21 cellular contexts compared by ENCODE assay signal in the genomic region with DNA sequence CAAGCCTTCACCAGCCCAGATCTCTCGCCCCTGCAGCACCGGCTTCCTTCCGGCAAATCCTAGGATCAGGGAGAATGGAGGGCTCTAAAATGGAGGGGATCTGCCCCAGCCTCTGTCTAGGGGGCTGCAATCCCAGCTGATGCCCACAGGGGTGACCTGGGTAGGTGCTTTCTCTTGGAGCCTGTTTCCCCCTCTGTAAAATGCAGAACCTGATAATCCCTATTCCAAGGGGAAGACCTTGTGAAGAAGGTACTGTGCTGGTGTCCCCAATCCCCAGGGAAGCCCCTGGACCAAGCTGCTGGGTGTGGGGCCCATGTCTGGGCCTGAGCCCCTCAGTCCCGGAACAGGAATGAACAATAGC. TPM values are rescaled to one million over a fixed set of nuclear protein-coding genes. Genes with fewer than 3 reads are reported as not detected.
A peak's percentile ranks its signal among the peaks of the same experiment; 100 is the strongest.
DNase-seq lines count a peak whose midpoint lies in the region; ATAC-seq, FAIRE-seq and TF ChIP-seq lines count a peak whose summit lies in the region.
"Had no signal": no experiment of that assay in that cellular context is flagged by ENCODE, and none has a peak within 500 bp of the region (broad histone marks: within the 10 kb centered on the region; RNA-seq: fewer than 3 reads in every experiment).

No MANE protein-coding gene starts in this region.

- no peak for TF ChIP-seq EP300 in H1 (IDR thresholded peaks at IDR 0.05; ENCODE audit: borderline replicate concordance in 1 of 2, low read depth in 2 of 2, low read length in 2 of 2)

- peak overlapping the region; percentile 50; the same call in 1 of the 2 replicates for H2BK12ac ChIP-seq in H1 (ENCODE audit: low read depth, low read length)

- H3K9me3 ChIP-seq in Loucy (ENCODE audit: insufficient read depth, low read depth, low read length) (no peaks in the 10 kb centered on the region), H1 (ENCODE audit: insufficient read depth in 2 of 2, low read depth in 1 of 2, low read length in 1 of 2) (no peaks in the 10 kb centered on the region)
- H3K9me3 ChIP-seq: esophagus muscularis mucosa, upper lobe of left lung had no signal

- peak overlapping the region; percentile 35; the same call in 1 of the 2 replicates for H4K8ac ChIP-seq in H1 (ENCODE audit: extremely low read depth, insufficient read depth, low read length)

- no peak for DNase-seq in GM12865 (ENCODE audit: low read depth)
- DNase-seq in H1 (ENCODE audit: low read depth in 1 of 2, low spot score in 2 of 2), result no peak
- DNase-seq in stimulated activated naive B cell treated with anti-CD40 and anti-IgM and Interleukin-4, amounts not matched to agents 10 μg/mL and 1 μg/mL and 100 μg/mL, for 72 hours, result no peak
- no peak for DNase-seq in osteocyte (ENCODE audit: extremely low spot score, unreplicated experiment)
- DNase-seq in G401 (ENCODE audit: low spot score), result no peak
- DNase-seq: activated naive CD4-positive, alpha-beta T cell; activated T-cell treated with anti-CD3 and anti-CD28 coated beads, Interleukin-2, amount 50 U/mL, for 24 hours; effector memory CD4-positive, alpha-beta T cell; HCEC 1CT; mammary epithelial cell; NCI-H1105 treated with DMSO at 0.1 percent for 48 hours; NCI-H2081 treated with DMSO at 0.1 percent for 48 hours; RPMI8226; stimulated activated naive CD8-positive, alpha-beta T cell treated with anti-CD3 and anti-CD28 coated beads, Interleukin-15, Interleukin-2, amounts not matched to agents 100 U/mL and 50 U/mL, for 24 hours; T1000 had no signal

- H3K27ac ChIP-seq in H1 (ENCODE audit: low read depth, low read length), result no peak overlapping the region
- H3K27ac ChIP-seq: esophagus muscularis mucosa, SK-N-MC had no signal

- in situ Hi-C loops in G401 (cut with HindIII; ENCODE audit: low sequenced_read_pairs), result loop anchor here (5.0 kb wide), 1 partner anchor 201 kb away; no protein-coding TSS in a partner anchor

- H3K4me2 ChIP-seq in Loucy (ENCODE audit: low read depth, low read length, poor library complexity, severe bottlenecking) (peak overlapping the region; percentile 92), H1 (ENCODE audit: insufficient read depth in 1 of 2, low read depth in 2 of 2, low read length in 2 of 2) (no peak overlapping the region)

- peaks cover 89% of the 10 kb centered on the region for H3K79me2 ChIP-seq in Loucy (ENCODE audit: insufficient read depth, low read length)
- H3K79me2 ChIP-seq in H1 (ENCODE audit: control insufficient read depth in 1 of 2, insufficient read depth in 2 of 2, low read length in 2 of 2), result no peaks in the 10 kb centered on the region

- TF ChIP-seq CTCF in GM12865 (IDR thresholded peaks at IDR 0.05; ENCODE audit: insufficient read depth, low read depth, low read length, missing control alignments) (peak; percentile 7), Loucy (conservative IDR thresholded peaks at IDR 0.05; ENCODE audit: low read length) (peak; percentile 54), H1 (IDR thresholded peaks at IDR 0.05; ENCODE audit: control extremely low read depth in 1 of 3, insufficient read depth in 1 of 3, low read depth in 1 of 3, low read length in 3 of 3) (peak in 2 of 3 experiments; percentile 9 to 29; a peak in 3 of 4 replicates), osteocyte (IDR thresholded peaks at IDR 0.05) (no peak)

- H3K27me3 ChIP-seq in Loucy (ENCODE audit: insufficient read depth, low read length, poor library complexity, severe bottlenecking) (peaks cover 6% of the 10 kb centered on the region), H1 (replicated peaks in 1 of 4; ENCODE audit: control insufficient read depth in 3 of 4, extremely low read depth in 1 of 4, insufficient read depth in 3 of 4, low read length in 3 of 4) (peaks cover 0 to 12% (median 3%) of the 10 kb centered on the region in 4 experiments; a peak in 5 of 7 replicates)

- H3K27me3 Mint-ChIP-seq in stimulated activated naive B cell treated with anti-CD40 and anti-IgM and Interleukin-4, amounts not matched to agents 10 μg/mL and 1 μg/mL and 100 μg/mL, for 72 hours, result peaks cover 68 to 87% of the 10 kb centered on the region in 2 donors
- peaks cover 4% of the 10 kb centered on the region for H3K27me3 Mint-ChIP-seq in osteocyte (ENCODE audit: unreplicated experiment)

- POLR2A ChIA-PET in H1 (lab: Charles Lee; ENCODE audit: partially characterized antibody), result interaction anchor here (0.5 to 1.5 kb wide), 4 partner anchors 10 to 65 kb away, joined by 3 to 5 read pairs (median 4); no protein-coding TSS in a partner anchor

- H3K14ac ChIP-seq in H1 (ENCODE audit: insufficient read length), result no peak overlapping the region

- no peak overlapping the region for H3K23ac ChIP-seq in H1 (ENCODE audit: insufficient read length)

- WGBS in H1 (ENCODE audit: extremely low coverage in 1 of 2, insufficient coverage in 1 of 2, insufficient read length in 1 of 2, insufficient replicate concordance in 2 of 2, low coverage in 1 of 2, low lambda C conversion rate in 2 of 2, missing lambda C conversion rate in 1 of 2), 2 experiments, result 95% methylated on average over 4 of the region's 4 CpGs; no CpG with 5 or more reads in 1 of the 2 experiments

- H3K9ac ChIP-seq in Loucy (ENCODE audit: low read depth, low read length, poor library complexity, severe bottlenecking), result peak overlapping the region; percentile 100
- no peak overlapping the region for H3K9ac ChIP-seq in H1 (replicated peaks in 1 of 4; ENCODE audit: extremely low read depth in 1 of 4, low read depth in 3 of 4, low read length in 3 of 4)

- TF ChIP-seq POLR2A in H1 (IDR thresholded peaks at IDR 0.05; ENCODE audit: control extremely low read depth in 1 of 2, low read depth in 2 of 2, low read length in 2 of 2), result no peak

- H2AK5ac ChIP-seq in H1 (ENCODE audit: low read depth, low read length), result no peak overlapping the region

- no peak overlapping the region for H4K91ac ChIP-seq in H1 (replicated peaks; ENCODE audit: insufficient read length, low read length)

- FAIRE-seq in H1 (lab: Jason Lieb, UNC), result no peak

- no peaks in the 10 kb centered on the region for H3K36me3 Mint-ChIP-seq in stimulated activated naive B cell treated with anti-CD40 and anti-IgM and Interleukin-4, amounts not matched to agents 10 μg/mL and 1 μg/mL and 100 μg/mL, for 72 hours
- no peaks in the 10 kb centered on the region for H3K36me3 Mint-ChIP-seq in osteocyte (ENCODE audit: unreplicated experiment)

- TF ChIP-seq RAD21 in H1 (IDR thresholded peaks at IDR 0.05 in 1 of 2, conservative IDR thresholded peaks at IDR 0.05 in 1 of 2; ENCODE audit: low read depth in 2 of 2, low read length in 2 of 2), result no peak; a peak in 1 of 4 replicates

- H3K4me1 Mint-ChIP-seq in stimulated activated naive B cell treated with anti-CD40 and anti-IgM and Interleukin-4, amounts not matched to agents 10 μg/mL and 1 μg/mL and 100 μg/mL, for 72 hours, result peaks cover 20 to 36% of the 10 kb centered on the region in 2 donors
- H3K4me1 Mint-ChIP-seq in osteocyte (ENCODE audit: unreplicated experiment), result peaks cover 3% of the 10 kb centered on the region

- H2BK15ac ChIP-seq in H1 (ENCODE audit: low read length), result no peak overlapping the region

- peaks cover 4% of the 10 kb centered on the region; the same call in 1 of the 2 replicates for H3K23me2 ChIP-seq in H1 (ENCODE audit: low read depth, low read length)

- peak overlapping the region; percentile 48; the same call in 1 of the 2 replicates for H3K18ac ChIP-seq in H1 (ENCODE audit: extremely low read depth, low read length)

- H3K79me1 ChIP-seq in H1 (ENCODE audit: low read depth, low read length), result peaks cover 5% of the 10 kb centered on the region

- H3F3A ChIP-seq in Loucy (ENCODE audit: low read depth), result peaks cover 20% of the 10 kb centered on the region

- H4K5ac ChIP-seq in H1 (ENCODE audit: insufficient read length, low read depth, low read length), result no peak overlapping the region

- H2AFZ ChIP-seq in Loucy (ENCODE audit: low read length) (no peak overlapping the region), H1 (ENCODE audit: low read length) (no peak overlapping the region)

- no peak overlapping the region for H2BK120ac ChIP-seq in H1 (replicated peaks; ENCODE audit: low read depth, low read length)

- no peak overlapping the region for H3K4me3 Mint-ChIP-seq in stimulated activated naive B cell treated with anti-CD40 and anti-IgM and Interleukin-4, amounts not matched to agents 10 μg/mL and 1 μg/mL and 100 μg/mL, for 72 hours
- no peak overlapping the region for H3K4me3 Mint-ChIP-seq in osteocyte (ENCODE audit: unreplicated experiment)
- H3K4me3 Mint-ChIP-seq: activated T-cell treated with anti-CD3 and anti-CD28 coated beads, Interleukin-2, amount 50 U/mL, for 24 hours had no signal

- no peak overlapping the region for H3K27ac Mint-ChIP-seq in stimulated activated naive B cell treated with anti-CD40 and anti-IgM and Interleukin-4, amounts not matched to agents 10 μg/mL and 1 μg/mL and 100 μg/mL, for 72 hours
- no peak overlapping the region for H3K27ac Mint-ChIP-seq in osteocyte (ENCODE audit: unreplicated experiment)
- H3K27ac Mint-ChIP-seq: activated T-cell treated with anti-CD3 and anti-CD28 coated beads, Interleukin-2, amount 50 U/mL, for 24 hours had no signal

- CTCF ChIA-PET in H1 (lab: Charles Lee; ENCODE audit: partially characterized antibody), result interaction anchor here (0.8 to 3.2 kb wide), 10 partner anchors 9 to 109 kb away, joined by 3 to 20 read pairs (median 4); no protein-coding TSS in a partner anchor

- H4K20me1 ChIP-seq in Loucy (ENCODE audit: insufficient read depth, low read length, poor library complexity, severe bottlenecking), result peaks cover 44% of the 10 kb centered on the region
- peaks cover 0 to 3% of the 10 kb centered on the region in 2 experiments for H4K20me1 ChIP-seq in H1 (replicated peaks in 1 of 2; ENCODE audit: control insufficient read depth in 1 of 2, insufficient read depth in 2 of 2, low read length in 2 of 2)

- H3K4me1 ChIP-seq in Loucy (ENCODE audit: insufficient read depth, low read length, poor library complexity, severe bottlenecking) (peaks cover 71% of the 10 kb centered on the region), H1 (replicated peaks in 1 of 4; ENCODE audit: control insufficient read depth in 3 of 4, insufficient read depth in 4 of 4, low read length in 3 of 4) (peaks cover 3 to 18% (median 5%) of the 10 kb centered on the region in 4 experiments)

- H3K36me3 ChIP-seq in Loucy (ENCODE audit: insufficient read depth, low read length) (peaks cover 14% of the 10 kb centered on the region; the same call in 1 of the 2 replicates), H1 (ENCODE audit: control insufficient read depth in 2 of 4, insufficient read depth in 4 of 4, low read length in 3 of 4) (no peaks in the 10 kb centered on the region)
- H3K36me3 ChIP-seq: esophagus muscularis mucosa, upper lobe of left lung had no signal

- ATAC-seq in stimulated activated naive B cell treated with anti-CD40 and anti-IgM and Interleukin-4, amounts not matched to agents 10 μg/mL and 1 μg/mL and 100 μg/mL, for 72 hours (replicated peaks), result peak; percentile 15 to 35
- no peak for ATAC-seq in GM21515 (IDR thresholded peaks at IDR 0.05; ENCODE audit: unreplicated experiment)
- ATAC-seq: activated CD4-positive, CD25-positive, alpha-beta regulatory T cell treated with anti-CD3 and anti-CD28 coated beads, Interleukin-2, amount 50 U/mL, for 24 hours; stimulated activated naive CD8-positive, alpha-beta T cell treated with anti-CD3 and anti-CD28 coated beads, Interleukin-15, Interleukin-2, amounts not matched to agents 100 U/mL and 50 U/mL, for 24 hours had no signal

- no peaks in the 10 kb centered on the region for H3K9me3 Mint-ChIP-seq in stimulated activated naive B cell treated with anti-CD40 and anti-IgM and Interleukin-4, amounts not matched to agents 10 μg/mL and 1 μg/mL and 100 μg/mL, for 72 hours
- no peaks in the 10 kb centered on the region for H3K9me3 Mint-ChIP-seq in osteocyte (ENCODE audit: unreplicated experiment)
- H3K9me3 Mint-ChIP-seq: activated T-cell treated with anti-CD3 and anti-CD28 coated beads, Interleukin-2, amount 50 U/mL, for 24 hours had no signal

- no peak overlapping the region for H3K56ac ChIP-seq in H1 (replicated peaks; ENCODE audit: insufficient read length, low read depth, low read length)

- H3K4me3 ChIP-seq in GM12865 (ENCODE audit: low read depth, low read length), result peak overlapping the region; percentile 61
- peak overlapping the region; percentile 91 for H3K4me3 ChIP-seq in Loucy (ENCODE audit: low read length, poor library complexity, severe bottlenecking)
- no peak overlapping the region for H3K4me3 ChIP-seq in H1 (ENCODE audit: extremely low read depth in 1 of 4, insufficient read depth in 2 of 4, low read depth in 3 of 4, low read length in 4 of 4)
- H3K4me3 ChIP-seq: esophagus muscularis mucosa, SK-N-MC, upper lobe of left lung had no signal

- no peak overlapping the region for H2BK20ac ChIP-seq in H1 (ENCODE audit: low read length)

- no peak overlapping the region for H2BK5ac ChIP-seq in H1 (ENCODE audit: low read depth, low read length)

- no peaks in the 10 kb centered on the region for H3K9me2 ChIP-seq in Loucy (replicated peaks; ENCODE audit: low read depth, low read length)

- peak overlapping the region; percentile 57 for H3K4ac ChIP-seq in H1 (replicated peaks; ENCODE audit: insufficient read length, low read depth, low read length)

RNA-seq across cellular contexts. Expression of a gene that starts 2.8 kb away (rescaled TPM):
- total RNA-seq in H1 (2021; fragmentation: NEBNext Ultra II Directional; extraction: Animal tissue kit (Norgen Biotek cat#: 25700)), result 3.8 and 3.9 TPM in 2 replicates
- polyA plus RNA-seq in H1 (2011; rRNA removed), result 7.4 and 11.1 TPM in 2 replicates
- 10.7 TPM for polyA plus RNA-seq in H1 (2011; cell fraction: cytosol; rRNA removed)
- polyA plus RNA-seq in H1 (2011; cell fraction: nucleus; rRNA removed), result 27.1 TPM
- polyA plus RNA-seq in H1 (2012, experiment 1 of 2), result 3.3 to 7.5 TPM (median 6.0 TPM) in 4 replicates
- polyA plus RNA-seq in H1 (2012, experiment 2 of 2), result 3.9 TPM
- 3.5 TPM for polyA plus RNA-seq in H1 (2013, experiment 1 of 2)
- 3.6 TPM for polyA plus RNA-seq in H1 (2013, experiment 2 of 2)
- 7.1 and 9.3 TPM in 2 replicates for polyA minus RNA-seq in H1 (2011; rRNA and poly(A)+ RNA removed)
- 7.9 TPM for polyA minus RNA-seq in H1 (2011; cell fraction: cytosol; rRNA and poly(A)+ RNA removed)
- polyA minus RNA-seq in H1 (2011; cell fraction: nucleus; rRNA and poly(A)+ RNA removed), result 12.0 TPM
- 0.42 and 0.51 TPM in 2 replicates for total RNA-seq in osteocyte
- 7.9 and 20.7 TPM in 2 replicates for total RNA-seq in G401 (2014; rRNA removed; shearing (Covaris generic))
- polyA plus RNA-seq: mammary epithelial cell had no signal

RNA-seq across cellular contexts. Expression of a gene that starts 59.3 kb away (rescaled TPM):
- 72.1 and 75.7 TPM in 2 replicates for total RNA-seq in H1 (2021; fragmentation: NEBNext Ultra II Directional; extraction: Animal tissue kit (Norgen Biotek cat#: 25700))
- polyA plus RNA-seq in H1 (2011; rRNA removed), result 117 and 171 TPM in 2 replicates
- polyA plus RNA-seq in H1 (2011; cell fraction: cytosol; rRNA removed), result 128 TPM
- 161 TPM for polyA plus RNA-seq in H1 (2011; cell fraction: nucleus; rRNA removed)
- 64.0 to 89.1 TPM (median 81.6 TPM) in 4 replicates for polyA plus RNA-seq in H1 (2012, experiment 1 of 2)
- 70.6 TPM for polyA plus RNA-seq in H1 (2012, experiment 2 of 2)
- 69.3 TPM for polyA plus RNA-seq in H1 (2013, experiment 1 of 2)
- 69.0 TPM for polyA plus RNA-seq in H1 (2013, experiment 2 of 2)
- 20.8 and 28.6 TPM in 2 replicates for polyA minus RNA-seq in H1 (2011; rRNA and poly(A)+ RNA removed)
- 29.9 TPM for polyA minus RNA-seq in H1 (2011; cell fraction: cytosol; rRNA and poly(A)+ RNA removed)
- 42.7 TPM for polyA minus RNA-seq in H1 (2011; cell fraction: nucleus; rRNA and poly(A)+ RNA removed)
- total RNA-seq in osteocyte, result 41.0 and 45.8 TPM in 2 replicates
- total RNA-seq in G401 (2014; rRNA removed; shearing (Covaris generic)), result 82.7 and 117 TPM in 2 replicates

RNA-seq across cellular contexts. Expression of a gene that starts 59.6 kb away (rescaled TPM):
- total RNA-seq in H1 (2021; fragmentation: NEBNext Ultra II Directional; extraction: Animal tissue kit (Norgen Biotek cat#: 25700)), result 385 and 387 TPM in 2 replicates
- 646 and 930 TPM in 2 replicates for polyA plus RNA-seq in H1 (2011; rRNA removed)
- polyA plus RNA-seq in H1 (2011; cell fraction: cytosol; rRNA removed), result 525 TPM
- polyA plus RNA-seq in H1 (2011; cell fraction: nucleus; rRNA removed), result 1,044 TPM
- 380 to 507 TPM (median 400 TPM) in 4 replicates for polyA plus RNA-seq in H1 (2012, experiment 1 of 2)
- 92.9 TPM for polyA plus RNA-seq in H1 (2012, experiment 2 of 2)
- polyA plus RNA-seq in H1 (2013, experiment 1 of 2), result 297 TPM
- 268 TPM for polyA plus RNA-seq in H1 (2013, experiment 2 of 2)
- 575 and 704 TPM in 2 replicates for polyA minus RNA-seq in H1 (2011; rRNA and poly(A)+ RNA removed)
- 228 TPM for polyA minus RNA-seq in H1 (2011; cell fraction: cytosol; rRNA and poly(A)+ RNA removed)
- polyA minus RNA-seq in H1 (2011; cell fraction: nucleus; rRNA and poly(A)+ RNA removed), result 291 TPM
- 218 and 228 TPM in 2 replicates for total RNA-seq in osteocyte
- total RNA-seq in G401 (2014; rRNA removed; shearing (Covaris generic)), result 164 and 196 TPM in 2 replicates

Comparison
In these comparisons a context has a peak if more than half of its experiments do, and no peak if none do; other contexts are left out.
1. H3K4me3 ChIP-seq: peak in GM12865 (single experiment) and Loucy (single experiment); none in H1 (0 of 4).